Comparison of ENCODE assay signal across 15 cellular contexts in the genomic region with DNA sequence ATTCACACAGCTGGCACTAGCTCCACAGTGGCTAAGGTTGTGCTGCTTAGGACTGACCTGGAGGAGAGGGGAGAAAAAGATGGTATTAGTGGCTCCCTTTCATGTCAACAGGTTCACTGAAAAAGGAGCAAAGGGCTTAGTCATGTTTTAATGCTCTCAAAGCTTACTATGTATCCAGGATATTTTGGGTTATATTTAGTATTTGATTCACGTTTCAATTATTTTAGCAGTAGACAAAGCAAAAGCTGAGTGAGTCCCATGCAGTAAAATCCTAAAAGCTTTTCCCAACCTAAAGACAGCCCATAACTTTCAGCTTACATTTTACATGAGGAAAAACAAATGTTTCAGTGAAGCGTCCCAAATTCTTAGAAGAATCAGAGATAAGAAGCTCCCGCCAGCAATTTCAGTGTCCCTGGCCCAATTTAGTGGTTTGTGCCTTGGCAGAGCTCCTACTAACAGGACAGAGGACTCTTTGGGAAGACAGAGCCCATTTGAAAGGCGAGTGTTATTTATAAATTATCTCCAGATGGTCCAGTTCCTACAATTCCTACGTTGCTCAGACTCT.
DNase-seq lines count a peak whose midpoint lies in the region; ATAC-seq, FAIRE-seq and TF ChIP-seq lines count a peak whose summit lies in the region.
"Had no signal": no experiment of that assay in that cellular context is flagged by ENCODE, and none has a peak within 500 bp of the region (broad histone marks: within the 10 kb centered on the region; RNA-seq: fewer than 3 reads in every experiment).

No MANE protein-coding gene starts in this region.

- H3K4me1 ChIP-seq in GM23248 (ENCODE audit: insufficient read depth) (peaks cover 30% of the 10 kb centered on the region), K562 (replicated peaks in 1 of 2; ENCODE audit: control insufficient read depth in 2 of 2, insufficient read depth in 2 of 2, low read length in 2 of 2) (peaks cover 0 to 11% of the 10 kb centered on the region in 2 experiments; a peak in 3 of 5 replicates), right atrium auricular region (peaks cover 0 to 35% of the 10 kb centered on the region in 2 donors), HAP-1 (peaks cover 9% of the 10 kb centered on the region)

- no peaks in the 10 kb centered on the region for H3K9me3 ChIP-seq in GM23248 (ENCODE audit: low read depth)
- H3K9me3 ChIP-seq in K562 (replicated peaks; ENCODE audit: control insufficient read depth, insufficient read depth, low read depth, low read length): no peaks in the 10 kb centered on the region
- no peaks in the 10 kb centered on the region for H3K9me3 ChIP-seq in right atrium auricular region
- H3K9me3 ChIP-seq in HAP-1: no peaks in the 10 kb centered on the region
- H3K9me3 ChIP-seq: neutrophil had no signal

- no peaks in the 10 kb centered on the region for H3K27me3 ChIP-seq in GM23248 (replicated peaks; ENCODE audit: insufficient read depth)
- H3K27me3 ChIP-seq in K562 (ENCODE audit: control insufficient read depth in 2 of 2, insufficient read depth in 2 of 2, low read length in 2 of 2): peaks cover 0 to 17% of the 10 kb centered on the region in 2 experiments; a peak in 3 of 5 replicates
- H3K27me3 ChIP-seq in right atrium auricular region: no peaks in the 10 kb centered on the region
- H3K27me3 ChIP-seq in HAP-1 (ENCODE audit: low read depth): no peaks in the 10 kb centered on the region
- H3K27me3 ChIP-seq: neutrophil had no signal

- H3K36me3 ChIP-seq in GM23248 (ENCODE audit: low read depth) (no peaks in the 10 kb centered on the region), K562 (ENCODE audit: control insufficient read depth, insufficient read depth, low read length) (no peaks in the 10 kb centered on the region), right atrium auricular region (no peaks in the 10 kb centered on the region), HAP-1 (replicated peaks) (no peaks in the 10 kb centered on the region)
- H3K36me3 ChIP-seq: neutrophil had no signal

- 2 to 3% methylated on average over 5 of the region's 5 CpGs for WGBS in GM23248 (ENCODE audit: low coverage in 1 of 2, low lambda C conversion rate in 2 of 2, missing lambda C conversion rate in 2 of 2), 2 experiments
- 1% methylated on average over 5 of the region's 5 CpGs for WGBS in K562 (ENCODE audit: insufficient coverage, low coverage, missing lambda C conversion rate)

- POLR2A ChIA-PET in K562 (lab: Yijun Ruan, JAX): interaction anchor here (0.6 to 1.9 kb wide), 4 partner anchors 10 to 26 kb away, joined by 4 to 5 read pairs (median 4); no protein-coding TSS in a partner anchor

- H3K4me2 ChIP-seq in GM23248 (ENCODE audit: unreplicated experiment) (peak overlapping the region; percentile 79), K562 (ENCODE audit: insufficient read depth, low read length) (no peak overlapping the region)

- no peaks in the 10 kb centered on the region for H3K9me2 ChIP-seq in GM23248 (ENCODE audit: insufficient read depth)

- peak; percentile 84 for DNase-seq in GM23248
- DNase-seq in K562 (ENCODE audit: extremely low read depth in 1 of 4, low spot score in 3 of 4): peak in 1 of 4 experiments; percentile 16
- no peak for DNase-seq in right atrium auricular region (ENCODE audit: low spot score)
- DNase-seq in DMS53 treated with DMSO at 0.1 percent for 48 hours (lab: John Stamatoyannopoulos, UW; ENCODE audit: unreplicated experiment): no peak
- DNase-seq in HAP-1 (ENCODE audit: low spot score in 2 of 2): no peak
- DNase-seq in NCI-H1105 (lab: John Stamatoyannopoulos, UW): no peak
- DNase-seq: activated CD4-positive, alpha-beta memory T cell treated with anti-CD3 and anti-CD28 coated beads, Interleukin-2, amount 10 ng/mL, durations not matched to agents 7 days and 5 days; activated effector memory CD4-positive, alpha-beta T cell treated with Interleukin-2 at 50 U/mL for 16 hours; CD4-positive, CD25-positive, alpha-beta regulatory T cell; GF-D8; stimulated activated CD4-positive, alpha-beta T cell treated with anti-CD3 and anti-CD28 coated beads, Interleukin-2, amount 100 ng/mL, for 24 hours had no signal

- intact Hi-C loops in K562 (cut with micrococcal nuclease): loop anchor here (10.0 kb wide), 1 partner anchor 143 kb away; no protein-coding TSS in a partner anchor

- TF ChIP-seq RAD21 in K562 (CRISPR knock-in tag; conservative IDR thresholded peaks at IDR 0.05 in 1 of 2, IDR thresholded peaks at IDR 0.05 in 1 of 2): no peak

- H2AFZ ChIP-seq in GM23248: peak overlapping the region; percentile 64
- H2AFZ ChIP-seq in K562 (ENCODE audit: low read depth, low read length): no peak overlapping the region

- ATAC-seq in K562 (no peak), HG03135 (IDR thresholded peaks at IDR 0.05; ENCODE audit: unreplicated experiment) (no peak)
- ATAC-seq: stimulated activated effector memory CD8-positive, alpha-beta T cell treated with anti-CD3 and anti-CD28 coated beads, Interleukin-12 subunit alpha, Interleukin-12 subunit beta, amount 100 ng/mL, for 72 hours had no signal

- H3K79me2 ChIP-seq in GM23248 (ENCODE audit: insufficient read depth) (no peaks in the 10 kb centered on the region), K562 (ENCODE audit: control insufficient read depth, insufficient read depth, low read length) (no peaks in the 10 kb centered on the region)

- CTCF ChIA-PET in K562 (lab: Yijun Ruan, JAX; ENCODE audit: low intra/inter-chr PET ratio): no interaction called here

- no peaks in the 10 kb centered on the region for H3K9me1 ChIP-seq in K562 (ENCODE audit: control insufficient read depth, insufficient read depth, low read length)

- no peak for TF ChIP-seq EP300 in K562 (IDR thresholded peaks at IDR 0.05; ENCODE audit: low read length)

- no peak for TF ChIP-seq CTCF in K562 (IDR thresholded peaks at IDR 0.05 in 2 of 3, conservative IDR thresholded peaks at IDR 0.05 in 1 of 3; ENCODE audit: insufficient read depth in 2 of 3, low read depth in 1 of 3, low read length in 3 of 3)
- no peak for TF ChIP-seq CTCF in right atrium auricular region (IDR thresholded peaks at IDR 0.05)

- H3F3A ChIP-seq in GM23248 (ENCODE audit: insufficient read depth): peaks cover 15% of the 10 kb centered on the region

- BruUV-seq in K562 (replicated peaks; lab: Mats Ljungman, UMichigan): no TSS peak

- no peak for TF ChIP-seq POLR2A in K562 (conservative IDR thresholded peaks at IDR 0.05)

- H3K27ac ChIP-seq in GM23248 (peak overlapping the region; percentile 94), K562 (ENCODE audit: extremely low read depth, low read depth, low read length) (no peak overlapping the region), right atrium auricular region (peak overlapping the region; percentile 15 to 44), skin epidermis (peak overlapping the region in 12 of 21 experiments; percentile 1 to 70 (median 33))
- H3K27ac ChIP-seq: neutrophil had no signal

- peak; percentile 66 for FAIRE-seq in K562 (lab: Jason Lieb, UNC)

- peak overlapping the region; percentile 40 for H3K4me3 ChIP-seq in GM23248
- no peak overlapping the region for H3K4me3 ChIP-seq in K562
- H3K4me3 ChIP-seq in right atrium auricular region: no peak overlapping the region
- no peak overlapping the region for H3K4me3 ChIP-seq in skin epidermis
- H3K4me3 ChIP-seq in HAP-1: no peak overlapping the region

- in situ Hi-C loops in GM23248 (cut with MboI) (no loop called here), K562 (cut with MboI) (no loop called here), HAP-1 (cut with MboI; ENCODE audit: low sequenced_read_pairs) (no loop called here)

- H3K9ac ChIP-seq in GM23248: peak overlapping the region; percentile 76
- H3K9ac ChIP-seq in K562 (ENCODE audit: insufficient read depth in 1 of 2, low read depth in 2 of 2, low read length in 2 of 2): no peak overlapping the region

- H4K20me1 ChIP-seq in GM23248 (ENCODE audit: insufficient read depth): no peaks in the 10 kb centered on the region
- no peaks in the 10 kb centered on the region; the same call in 1 of the 2 replicates for H4K20me1 ChIP-seq in K562 (replicated peaks; ENCODE audit: control insufficient read depth, insufficient read depth, low read length)

TF ChIP-seq in K562, 482 proteins besides CTCF, POLR2A, EP300 and RAD21:
- TF ChIP-seq SOX6 (IDR thresholded peaks at IDR 0.05) (peak; percentile 33; the same call in 1 of the 2 replicates), RB1 (IDR thresholded peaks at IDR 0.05; ENCODE audit: low read depth) (no peak), CXXC5 (CRISPR knock-in tag; IDR thresholded peaks at IDR 0.05) (peak; percentile 46), CTBP1 (IDR thresholded peaks at IDR 0.05; ENCODE audit: borderline replicate concordance) (peak; percentile 13; the same call in 1 of the 2 replicates), E2F8 (IDR thresholded peaks at IDR 0.05; ENCODE audit: low read depth, partially characterized antibody) (peak; percentile 44), C11orf30 (IDR thresholded peaks at IDR 0.05; ENCODE audit: low read depth) (peak; percentile 22; the same call in 1 of the 2 replicates), PHF8 (IDR thresholded peaks at IDR 0.05; ENCODE audit: borderline replicate concordance, low read length) (no peak)
